In the genomic region with DNA sequence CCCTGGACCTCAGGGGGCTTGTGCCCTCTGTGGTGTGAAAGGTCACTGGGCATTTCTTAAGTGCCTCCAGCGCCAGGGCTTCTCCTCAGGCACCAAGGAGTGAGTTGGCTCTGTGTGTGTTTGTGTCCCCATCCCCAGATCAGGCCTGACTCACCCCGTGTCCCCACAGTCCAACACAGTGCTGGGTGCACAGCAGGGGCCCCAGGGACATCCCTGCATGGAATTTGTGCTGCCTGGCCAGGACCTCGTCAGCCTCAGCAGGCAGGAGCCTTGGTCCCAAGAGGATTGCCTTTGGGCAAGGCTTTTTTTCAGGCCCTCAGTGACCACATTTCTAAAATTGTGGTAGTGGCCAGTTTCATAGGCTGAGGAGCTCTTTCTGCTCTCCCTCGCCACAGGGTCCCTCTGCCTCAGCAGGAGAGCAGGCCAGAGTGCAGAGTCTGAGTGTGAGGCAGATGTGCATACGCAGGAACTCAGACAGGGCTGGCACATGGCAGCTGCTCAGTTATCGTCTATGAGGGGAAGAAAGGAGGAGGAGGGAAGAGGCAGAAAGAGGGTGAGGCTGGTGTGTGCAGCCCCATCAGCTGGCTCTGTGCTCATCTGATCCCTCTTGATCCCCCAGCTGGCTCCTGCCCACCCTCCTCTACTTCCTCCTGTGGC, we compare ENCODE assay signal across 1 cellular context.
TF ChIP-seq lines count a peak whose summit lies in the region.

No MANE protein-coding gene starts in this region.

TF ChIP-seq in H1, 55 proteins besides CTCF, POLR2A, EP300 and RAD21 (continued from another document):
- TF ChIP-seq RBBP5 (IDR thresholded peaks at IDR 0.05; ENCODE audit: borderline replicate concordance, low read depth, low read length) (no peak), TEAD4 (IDR thresholded peaks at IDR 0.05; ENCODE audit: low read depth, low read length) (no peak)
TF ChIP-seq in H1: peak in this region for 0.
